ENCODE assay signal across 11 cellular contexts in the genomic region with DNA sequence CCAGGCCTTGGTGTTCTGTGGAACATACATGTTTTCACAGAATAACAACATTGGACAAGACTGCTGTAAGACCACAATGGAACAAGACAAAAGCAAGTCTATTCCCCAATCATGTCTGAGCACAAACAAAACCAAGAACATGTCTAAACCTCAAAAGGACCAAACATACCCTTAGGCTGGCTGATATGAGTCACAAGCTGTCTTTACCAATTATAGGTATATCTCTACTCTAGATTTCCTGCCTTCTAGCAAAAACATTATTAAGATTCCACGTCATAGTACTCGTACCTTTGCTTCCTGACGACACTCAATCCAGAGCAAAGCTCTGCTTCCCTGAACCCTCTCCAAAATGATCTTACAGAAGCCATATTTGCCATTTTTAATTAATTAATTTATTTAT. TPM values are rescaled to one million over a fixed set of nuclear protein-coding genes. Genes with fewer than 3 reads are reported as not detected.
DNase-seq lines count a peak whose midpoint lies in the region; ATAC-seq, FAIRE-seq and TF ChIP-seq lines count a peak whose summit lies in the region.
"Had no signal": no experiment of that assay in that cellular context is flagged by ENCODE, and none has a peak within 500 bp of the region (broad histone marks: within the 10 kb centered on the region; RNA-seq: fewer than 3 reads in every experiment).

No MANE protein-coding gene starts in this region.

- no peaks in the 10 kb centered on the region for H3K4me1 ChIP-seq in astrocyte (ENCODE audit: insufficient read depth, low read length)

- H3K36me3 Mint-ChIP-seq in astrocyte (ENCODE audit: low read depth, unreplicated experiment), result peaks cover 2% of the 10 kb centered on the region

- peaks cover 7% of the 10 kb centered on the region for H3K27me3 Mint-ChIP-seq in astrocyte (ENCODE audit: low read depth, unreplicated experiment)

- no peaks in the 10 kb centered on the region for H4K20me1 ChIP-seq in astrocyte (ENCODE audit: insufficient read depth, low read length)

- H3K27ac ChIP-seq in astrocyte (ENCODE audit: low read depth, low read length), result no peak overlapping the region

- TF ChIP-seq POLR2A in GM12892 (IDR thresholded peaks at IDR 0.05; ENCODE audit: low read depth, low read length), result no peak

- no peaks in the 10 kb centered on the region for H3K36me3 ChIP-seq in astrocyte (ENCODE audit: insufficient read depth, low read length)

- peak overlapping the region; percentile 53 for H3K27ac Mint-ChIP-seq in astrocyte (ENCODE audit: unreplicated experiment)
- H3K27ac Mint-ChIP-seq: CD4-positive, alpha-beta memory T cell; naive thymus-derived CD8-positive, alpha-beta T cell had no signal

- no peaks in the 10 kb centered on the region for H3K9me3 ChIP-seq in astrocyte (ENCODE audit: insufficient read depth, low read depth, low read length)

- no peak overlapping the region for H3K4me3 ChIP-seq in astrocyte (ENCODE audit: insufficient read depth, low read depth, low read length)

- H3K79me2 ChIP-seq in astrocyte (ENCODE audit: insufficient read depth, low read length), result no peaks in the 10 kb centered on the region

- H2AFZ ChIP-seq in astrocyte (ENCODE audit: low read depth, low read length), result peak overlapping the region; percentile 35

- H3K9me3 Mint-ChIP-seq in astrocyte (ENCODE audit: unreplicated experiment), result peaks cover 6% of the 10 kb centered on the region

- DNase-seq in GM12892 (ENCODE audit: insufficient read length), result no peak
- peak; percentile 6 for DNase-seq in astrocyte (ENCODE audit: low read depth)
- no peak for DNase-seq in SKM-1 treated with dmso at 0.1 percent for 144 hours (lab: John Stamatoyannopoulos, UW; ENCODE audit: unreplicated experiment)
- no peak for DNase-seq in activated gamma-delta T cell treated with Interleukin-2 at 50 U/mL for 16 hours
- no peak for DNase-seq in NCI-H1417 (lab: John Stamatoyannopoulos, UW)
- no peak for DNase-seq in activated CD8-positive, alpha-beta memory T cell treated with anti-CD3 and anti-CD28 coated beads, Interleukin-2, amount 50 U/mL, for 48 hours
- DNase-seq: CD4-positive, alpha-beta memory T cell; naive thymus-derived CD8-positive, alpha-beta T cell; NCI-H446 treated with DMSO at 0.1 percent for 48 hours had no signal

- no peaks in the 10 kb centered on the region for H3K27me3 ChIP-seq in astrocyte (ENCODE audit: insufficient read depth, low read length)

- no peak overlapping the region for H3K9ac ChIP-seq in astrocyte (ENCODE audit: low read length)

- no peak overlapping the region for H3K4me2 ChIP-seq in astrocyte (ENCODE audit: low read length)

- no peak overlapping the region for H3K4me3 Mint-ChIP-seq in astrocyte (ENCODE audit: unreplicated experiment)
- H3K4me3 Mint-ChIP-seq: CD4-positive, alpha-beta memory T cell; naive thymus-derived CD8-positive, alpha-beta T cell had no signal

- FAIRE-seq in GM12892 (lab: Jason Lieb, UNC) (peak; percentile 91), astrocyte (lab: Jason Lieb, UNC) (no peak)

- peaks cover 5% of the 10 kb centered on the region for H3K4me1 Mint-ChIP-seq in astrocyte (ENCODE audit: low read depth, unreplicated experiment)
- H3K4me1 Mint-ChIP-seq: CD4-positive, alpha-beta memory T cell; naive thymus-derived CD8-positive, alpha-beta T cell had no signal

- ATAC-seq in GM19351 (IDR thresholded peaks at IDR 0.05; ENCODE audit: unreplicated experiment), result peak; percentile 98
- peak; percentile 93 for ATAC-seq in HG03060 (IDR thresholded peaks at IDR 0.05; ENCODE audit: low read depth, unreplicated experiment)
- ATAC-seq: naive thymus-derived CD8-positive, alpha-beta T cell had no signal

- no peak for TF ChIP-seq CTCF in astrocyte (IDR thresholded peaks at IDR 0.05; ENCODE audit: insufficient read depth, low read depth, low read length)

RNA-seq across cellular contexts. Expression of gene L3MBTL1, which starts 15.4 kb away (rescaled TPM):
- 7.9 TPM for polyA plus RNA-seq in GM12892 (2012; ENCODE audit: missing spikeins)
- total RNA-seq in astrocyte, result 8.4 and 13.0 TPM in 2 replicates

RNA-seq across cellular contexts. Expression of gene SRSF6, which starts 34.4 kb away (rescaled TPM):
- polyA plus RNA-seq in GM12892 (2012; ENCODE audit: missing spikeins), result 77.7 TPM
- 149 and 150 TPM in 2 replicates for total RNA-seq in astrocyte
